ENCODE assay signal across 18 cellular contexts in genomic region chr12:71654200-71654599, GRCh38. TPM values are rescaled to one million over a fixed set of nuclear protein-coding genes. Genes with fewer than 3 reads are reported as not detected.
DNase-seq lines count a peak whose midpoint lies in the region; ATAC-seq and TF ChIP-seq lines count a peak whose summit lies in the region.
"Had no signal": no experiment of that assay in that cellular context is flagged by ENCODE, and none has a peak within 500 bp of the region (broad histone marks: within the 10 kb centered on the region; RNA-seq: fewer than 3 reads in every experiment).

No MANE protein-coding gene starts in this region.

- no peak overlapping the region for H3K27ac ChIP-seq in CD4-positive, alpha-beta T cell (ENCODE audit: low read depth, low read length)
- H3K27ac ChIP-seq in naive thymus-derived CD4-positive, alpha-beta T cell (ENCODE audit: low read depth, low read length), result no peak overlapping the region
- H3K27ac ChIP-seq: A549 had no signal

- POLR2A ChIA-PET in CD4-positive, alpha-beta T cell (lab: Charles Lee), result no interaction called here
- POLR2A ChIA-PET in T-cell (lab: Charles Lee), result interaction anchor here in 1 of 2 donors (0.7 kb wide), 1 partner anchor 1547 kb away, joined by 4 read pairs; no protein-coding TSS in a partner anchor
- POLR2A ChIA-PET in naive thymus-derived CD4-positive, alpha-beta T cell (lab: Charles Lee), result interaction anchor here (1.7 kb wide), 1 partner anchor 9 kb away, joined by 11 read pairs; no protein-coding TSS in a partner anchor

- no peaks in the 10 kb centered on the region for H3K9me3 Mint-ChIP-seq in activated CD8-positive, alpha-beta memory T cell treated with anti-CD3 and anti-CD28 coated beads, Interleukin-2, amount 10 ng/mL, durations not matched to agents 7 days and 5 days (ENCODE audit: low read depth)
- H3K9me3 Mint-ChIP-seq in CD4-positive, alpha-beta T cell, result no peaks in the 10 kb centered on the region
- no peaks in the 10 kb centered on the region for H3K9me3 Mint-ChIP-seq in T-cell
- no peaks in the 10 kb centered on the region for H3K9me3 Mint-ChIP-seq in naive thymus-derived CD4-positive, alpha-beta T cell
- peaks cover 0 to 7% (median 0%) of the 10 kb centered on the region in 7 donors for H3K9me3 Mint-ChIP-seq in CD14-positive monocyte
- H3K9me3 Mint-ChIP-seq: GM23338 had no signal

- CTCF ChIA-PET in activated CD8-positive, alpha-beta memory T cell treated with anti-CD3 and anti-CD28 coated beads, Interleukin-2, amount 10 ng/mL, durations not matched to agents 7 days and 5 days (lab: Charles Lee), result no interaction called here
- CTCF ChIA-PET in CD4-positive, alpha-beta T cell (lab: Charles Lee), result interaction anchor here (1.3 kb wide), 1 partner anchor 93 kb away, joined by 4 read pairs; no protein-coding TSS in a partner anchor
- CTCF ChIA-PET in T-cell (lab: Charles Lee), result interaction anchor here in 1 of 2 donors (1.0 to 1.3 kb wide), 2 partner anchors 17 to 93 kb away, joined by 3 to 4 read pairs; no protein-coding TSS in a partner anchor
- CTCF ChIA-PET in naive thymus-derived CD4-positive, alpha-beta T cell (lab: Charles Lee), result interaction anchor here (1.0 kb wide), 1 partner anchor 8 kb away, joined by 4 read pairs; no protein-coding TSS in a partner anchor

- no peaks in the 10 kb centered on the region for H3K9me3 ChIP-seq in CD4-positive, alpha-beta T cell (ENCODE audit: control insufficient read depth, low read length)
- H3K9me3 ChIP-seq in naive thymus-derived CD4-positive, alpha-beta T cell (ENCODE audit: control insufficient read depth in 2 of 3, low read length in 3 of 3), result no peaks in the 10 kb centered on the region

- H3K4me1 ChIP-seq in naive thymus-derived CD4-positive, alpha-beta T cell (ENCODE audit: control insufficient read depth in 2 of 2, insufficient read depth in 2 of 2, low read length in 2 of 2), result peaks cover 23 to 39% of the 10 kb centered on the region in 2 donors

- intact Hi-C loops in CD4-positive, alpha-beta T cell (cut with DNase I, micrococcal nuclease), result no loop called here
- intact Hi-C loops in naive thymus-derived CD4-positive, alpha-beta T cell (cut with micrococcal nuclease), result loop anchor here in 1 of 2 donors (5.0 kb wide), 1 partner anchor 33 kb away; the partner anchor contains the start of gene TMEM19
- intact Hi-C loops in CD14-positive monocyte (cut with micrococcal nuclease), result no loop called here

- H3K36me3 ChIP-seq in naive thymus-derived CD4-positive, alpha-beta T cell (ENCODE audit: control insufficient read depth in 2 of 3, insufficient read depth in 3 of 3, low read length in 3 of 3), result peaks cover 0 to 33% (median 19%) of the 10 kb centered on the region in 3 experiments

- no peak for DNase-seq in activated CD8-positive, alpha-beta memory T cell treated with anti-CD3 and anti-CD28 coated beads, Interleukin-2, amount 10 ng/mL, durations not matched to agents 7 days and 5 days
- DNase-seq in activated CD8-positive, alpha-beta memory T cell treated with anti-CD3 and anti-CD28 coated beads, Interleukin-2, amount 50 U/mL, for 4 hours, result no peak
- DNase-seq in CD4-positive, alpha-beta T cell, result no peak
- DNase-seq in T-cell, result no peak
- no peak for DNase-seq in naive thymus-derived CD4-positive, alpha-beta T cell
- no peak for DNase-seq in HPDE6-E6E7 (ENCODE audit: extremely low spot score)
- no peak for DNase-seq in CD14-positive monocyte (ENCODE audit: low spot score)
- DNase-seq: DND-41, GF-D8, KBM-7, MG63, NCI-H1092 treated with DMSO at 0.1 percent for 48 hours, NCI-H1694 treated with DMSO at 0.1 percent for 48 hours, NCI-H446 treated with DMSO at 0.1 percent for 48 hours, NCI-H774 had no signal

- no peaks in the 10 kb centered on the region for H3K27me3 ChIP-seq in CD4-positive, alpha-beta T cell (ENCODE audit: control insufficient read depth, insufficient read depth, low read length)
- no peaks in the 10 kb centered on the region for H3K27me3 ChIP-seq in naive thymus-derived CD4-positive, alpha-beta T cell (ENCODE audit: control insufficient read depth in 2 of 2, insufficient read depth in 2 of 2, low read length in 2 of 2)
- H3K27me3 ChIP-seq: MG63 had no signal

- peak; percentile 23 for ATAC-seq in activated CD8-positive, alpha-beta memory T cell treated with anti-CD3 and anti-CD28 coated beads, Interleukin-2, amount 10 ng/mL, durations not matched to agents 7 days and 5 days
- no peak for ATAC-seq in CD4-positive, alpha-beta T cell (ENCODE audit: poor library complexity)
- ATAC-seq in T-cell (replicated peaks in 1 of 4) (no peak), HG03439 (IDR thresholded peaks at IDR 0.05; ENCODE audit: unreplicated experiment) (no peak)
- no peak for ATAC-seq in naive thymus-derived CD4-positive, alpha-beta T cell
- ATAC-seq: A549, GM23338 had no signal

- H3K27me3 Mint-ChIP-seq in activated CD8-positive, alpha-beta memory T cell treated with anti-CD3 and anti-CD28 coated beads, Interleukin-2, amount 10 ng/mL, durations not matched to agents 7 days and 5 days, result no peaks in the 10 kb centered on the region
- no peaks in the 10 kb centered on the region for H3K27me3 Mint-ChIP-seq in CD4-positive, alpha-beta T cell
- no peaks in the 10 kb centered on the region for H3K27me3 Mint-ChIP-seq in T-cell
- no peaks in the 10 kb centered on the region for H3K27me3 Mint-ChIP-seq in naive thymus-derived CD4-positive, alpha-beta T cell
- no peaks in the 10 kb centered on the region for H3K27me3 Mint-ChIP-seq in CD14-positive monocyte (ENCODE audit: low read depth in 3 of 3)

- peaks cover 26% of the 10 kb centered on the region for H3K36me3 Mint-ChIP-seq in activated CD8-positive, alpha-beta memory T cell treated with anti-CD3 and anti-CD28 coated beads, Interleukin-2, amount 10 ng/mL, durations not matched to agents 7 days and 5 days
- H3K36me3 Mint-ChIP-seq in CD4-positive, alpha-beta T cell (ENCODE audit: low read depth), result peaks cover 35% of the 10 kb centered on the region
- H3K36me3 Mint-ChIP-seq in T-cell (peaks cover 42% of the 10 kb centered on the region), CD14-positive monocyte (peaks cover 19 to 36% of the 10 kb centered on the region in 2 donors)
- peaks cover 4 to 42% (median 27%) of the 10 kb centered on the region in 5 donors for H3K36me3 Mint-ChIP-seq in naive thymus-derived CD4-positive, alpha-beta T cell

- H3K27ac Mint-ChIP-seq in activated CD8-positive, alpha-beta memory T cell treated with anti-CD3 and anti-CD28 coated beads, Interleukin-2, amount 10 ng/mL, durations not matched to agents 7 days and 5 days, result no peak overlapping the region
- H3K27ac Mint-ChIP-seq in CD4-positive, alpha-beta T cell, result no peak overlapping the region
- H3K27ac Mint-ChIP-seq in T-cell, result peak overlapping the region in 1 of 2 donors; percentile 16
- peak overlapping the region in 2 of 9 donors; percentile 28 to 29 for H3K27ac Mint-ChIP-seq in naive thymus-derived CD4-positive, alpha-beta T cell
- H3K27ac Mint-ChIP-seq in CD14-positive monocyte, result no peak overlapping the region
- H3K27ac Mint-ChIP-seq: GM23338 had no signal

- H3K4me3 Mint-ChIP-seq in activated CD8-positive, alpha-beta memory T cell treated with anti-CD3 and anti-CD28 coated beads, Interleukin-2, amount 10 ng/mL, durations not matched to agents 7 days and 5 days, result no peak overlapping the region
- peak overlapping the region; percentile 36 for H3K4me3 Mint-ChIP-seq in CD4-positive, alpha-beta T cell
- H3K4me3 Mint-ChIP-seq in T-cell (peak overlapping the region in 2 of 3 donors; percentile 41 to 63), CD14-positive monocyte (no peak overlapping the region)
- peak overlapping the region in 8 of 10 donors; percentile 33 to 86 (median 46) for H3K4me3 Mint-ChIP-seq in naive thymus-derived CD4-positive, alpha-beta T cell
- H3K4me3 Mint-ChIP-seq: GM23338 had no signal

- H3K4me1 Mint-ChIP-seq in activated CD8-positive, alpha-beta memory T cell treated with anti-CD3 and anti-CD28 coated beads, Interleukin-2, amount 10 ng/mL, durations not matched to agents 7 days and 5 days, result peaks cover 35% of the 10 kb centered on the region
- H3K4me1 Mint-ChIP-seq in CD4-positive, alpha-beta T cell (ENCODE audit: low read depth), result peaks cover 47% of the 10 kb centered on the region
- H3K4me1 Mint-ChIP-seq in T-cell, result peaks cover 25 to 50% (median 49%) of the 10 kb centered on the region in 3 donors
- peaks cover 27 to 58% (median 43%) of the 10 kb centered on the region in 7 donors for H3K4me1 Mint-ChIP-seq in naive thymus-derived CD4-positive, alpha-beta T cell
- peaks cover 26% of the 10 kb centered on the region for H3K4me1 Mint-ChIP-seq in CD14-positive monocyte
- H3K4me1 Mint-ChIP-seq: GM23338 had no signal

- no peak for TF ChIP-seq CTCF in CD4-positive, alpha-beta T cell (IDR thresholded peaks at IDR 0.05)
- no peak for TF ChIP-seq CTCF in CD14-positive monocyte (IDR thresholded peaks at IDR 0.05)

- H3K4me3 ChIP-seq in naive thymus-derived CD4-positive, alpha-beta T cell (ENCODE audit: low read length), result no peak overlapping the region
- H3K4me3 ChIP-seq: A549, GM23338, MG63 had no signal

RNA-seq across cellular contexts. Expression of gene ZFC3H1, which starts 9.4 kb away (rescaled TPM):
- 10 to 100 TPM; 54.6 to 79.2 TPM for total RNA-seq in activated CD8-positive, alpha-beta memory T cell treated with anti-CD3 and anti-CD28 coated beads, Interleukin-2, amount 10 ng/mL, durations not matched to agents 7 days and 5 days
- 100 to 1,000 TPM; 131 to 135 TPM for total RNA-seq in CD4-positive, alpha-beta T cell
- total RNA-seq in T-cell, result 100 to 1,000 TPM in 3 of 5 donors, 10 to 100 TPM in 2; 85.5 to 146 (median 106) TPM
- 100 to 1,000 TPM in 4 of 5 experiments, 10 to 100 TPM in 1; 74.6 to 147 (median 133) TPM for total RNA-seq in naive thymus-derived CD4-positive, alpha-beta T cell
- polyA plus RNA-seq in naive thymus-derived CD4-positive, alpha-beta T cell, result 10 to 100 TPM; 26.3 to 29.8 TPM
- polyA plus RNA-seq in CD14-positive monocyte, result 10 to 100 TPM; 12.5 to 16.3 TPM

RNA-seq across cellular contexts. Expression of gene THAP2, which starts 9.9 kb away (rescaled TPM):
- total RNA-seq in activated CD8-positive, alpha-beta memory T cell treated with anti-CD3 and anti-CD28 coated beads, Interleukin-2, amount 10 ng/mL, durations not matched to agents 7 days and 5 days, result 1 to 10 TPM; 6.9 to 8.1 TPM
- total RNA-seq in CD4-positive, alpha-beta T cell, result 10 to 100 TPM; 12.1 to 12.6 TPM
- total RNA-seq in T-cell, result 10 to 100 TPM in 2 of 5 donors, 1 to 10 TPM in 3; 8.3 to 23.1 (median 8.6) TPM
- total RNA-seq in naive thymus-derived CD4-positive, alpha-beta T cell, result 10 to 100 TPM in 4 of 5 experiments, 1 to 10 TPM in 1; 9.2 to 21.7 (median 14.4) TPM
- polyA plus RNA-seq in naive thymus-derived CD4-positive, alpha-beta T cell, result 1 to 10 TPM; 4.9 to 9.7 TPM
- 1 to 10 TPM; 3.5 to 4.3 TPM for polyA plus RNA-seq in CD14-positive monocyte

RNA-seq across cellular contexts. Expression of gene TMEM19, which starts 31.7 kb away (rescaled TPM):
- 10 to 100 TPM; 16.5 to 16.6 TPM for total RNA-seq in activated CD8-positive, alpha-beta memory T cell treated with anti-CD3 and anti-CD28 coated beads, Interleukin-2, amount 10 ng/mL, durations not matched to agents 7 days and 5 days
- 10 to 100 TPM in 1 of 2 experiments, 1 to 10 TPM in 1; 8.9 to 11.6 TPM for total RNA-seq in CD4-positive, alpha-beta T cell
- total RNA-seq in T-cell, result 10 to 100 TPM; 14.1 to 21.5 (median 17.7) TPM
- total RNA-seq in naive thymus-derived CD4-positive, alpha-beta T cell, result 10 to 100 TPM; 13.9 to 17.7 (median 14.7) TPM
- 10 to 100 TPM; 25.3 to 43.0 TPM for polyA plus RNA-seq in naive thymus-derived CD4-positive, alpha-beta T cell
- polyA plus RNA-seq in CD14-positive monocyte, result 10 to 100 TPM; 25.4 to 39.7 TPM

Comparison
In these comparisons a context has a peak if more than half of its experiments do, and no peak if none do; other contexts are left out.
1. H3K4me3 Mint-ChIP-seq: peak in CD4-positive, alpha-beta T cell (single experiment), T-cell (2 of 3) and naive thymus-derived CD4-positive, alpha-beta T cell (8 of 10); none in activated CD8-positive, alpha-beta memory T cell treated with anti-CD3 and anti-CD28 coated beads, Interleukin-2, amount 10 ng/mL, durations not matched to agents 7 days and 5 days (single experiment) and CD14-positive monocyte (0 of 2).